11 cellular contexts compared by ENCODE assay signal in genomic region chr4:7266525-7267292, GRCh38.
DNase-seq lines count a peak whose midpoint lies in the region; ATAC-seq and TF ChIP-seq lines count a peak whose summit lies in the region.
"Had no signal": no experiment of that assay in that cellular context is flagged by ENCODE, and none has a peak within 500 bp of the region (broad histone marks: within the 10 kb centered on the region; RNA-seq: fewer than 3 reads in every experiment).

No MANE protein-coding gene starts in this region.

- peaks cover 17% of the 10 kb centered on the region for H3K4me1 ChIP-seq in RWPE2 (ENCODE audit: insufficient read depth, poor library complexity, severe bottlenecking)

- no peak for TF ChIP-seq CTCF in RWPE2 (IDR thresholded peaks at IDR 0.05; ENCODE audit: poor library complexity, severe bottlenecking)
- TF ChIP-seq CTCF in fibroblast of mammary gland (conservative IDR thresholded peaks at IDR 0.05; ENCODE audit: control insufficient read depth, insufficient read depth, low read depth, low read length), result no peak

- no peaks in the 10 kb centered on the region for H3K36me3 ChIP-seq in RWPE2 (ENCODE audit: low read depth)

- H3K4me3 ChIP-seq in RWPE2 (ENCODE audit: severe bottlenecking) (no peak overlapping the region), fibroblast of mammary gland (ENCODE audit: control insufficient read depth, low read depth, low read length) (no peak overlapping the region)

- peak overlapping the region; percentile 10 for H3K27ac ChIP-seq in RWPE2 (ENCODE audit: poor library complexity, severe bottlenecking)

- no peaks in the 10 kb centered on the region for H3K9me3 ChIP-seq in RWPE2 (ENCODE audit: severe bottlenecking)

- peak; percentile 88 for ATAC-seq in RWPE2 (ENCODE audit: low read depth)
- ATAC-seq in HG03457 (IDR thresholded peaks at IDR 0.05; ENCODE audit: unreplicated experiment), result no peak
- no peak for ATAC-seq in GM21737 (IDR thresholded peaks at IDR 0.05; ENCODE audit: unreplicated experiment)
- no peak for ATAC-seq in HG03354 (IDR thresholded peaks at IDR 0.05; ENCODE audit: poor library complexity, severe bottlenecking, unreplicated experiment)

- DNase-seq in H4 (ENCODE audit: low spot score), result peak; percentile 53
- DNase-seq in RWPE2 (ENCODE audit: low spot score), result peak; percentile 83
- DNase-seq in fibroblast of mammary gland (ENCODE audit: low read depth), result peak; percentile 92
- DNase-seq in renal cortical epithelial cell (ENCODE audit: low read depth), result peak; percentile 89
- DNase-seq in NCI-H1436 (lab: John Stamatoyannopoulos, UW), result no peak
- DNase-seq: activated CD8-positive, alpha-beta memory T cell treated with anti-CD3 and anti-CD28 coated beads, Interleukin-2, amount 50 U/mL, for 48 hours; cortex of kidney; NCI-H2081 had no signal

- H3K27me3 ChIP-seq in RWPE2 (ENCODE audit: insufficient read depth, poor library complexity, severe bottlenecking), result no peaks in the 10 kb centered on the region
